ENCODE assay signal across 12 cellular contexts in the genomic region with DNA sequence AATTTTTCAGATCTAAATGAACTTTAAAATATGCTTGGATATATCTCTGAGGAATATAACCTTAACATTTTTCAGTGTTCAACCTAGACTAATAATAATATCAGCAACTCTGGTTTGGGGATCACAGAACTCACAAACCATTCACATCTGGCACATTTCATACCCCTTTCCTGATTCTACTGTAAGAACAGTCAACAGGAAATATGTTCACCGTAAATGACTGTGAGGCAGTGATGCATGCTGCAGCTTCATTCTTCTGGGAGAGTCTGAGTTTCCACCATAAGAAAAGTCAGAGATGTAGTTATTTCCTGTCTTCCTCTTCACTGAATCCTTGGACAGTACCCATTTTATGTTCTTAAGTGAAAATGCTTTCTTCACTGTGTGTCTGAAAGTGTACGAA.
A peak's percentile ranks its signal among the peaks of the same experiment; 100 is the strongest.
DNase-seq lines count a peak whose midpoint lies in the region; ATAC-seq and TF ChIP-seq lines count a peak whose summit lies in the region.
"Had no signal": no experiment of that assay in that cellular context is flagged by ENCODE, and none has a peak within 500 bp of the region (broad histone marks: within the 10 kb centered on the region; RNA-seq: fewer than 3 reads in every experiment).

No MANE protein-coding gene starts in this region.

- no peak for TF ChIP-seq CTCF in endothelial cell (IDR thresholded peaks at IDR 0.05; ENCODE audit: unreplicated experiment)

- CTCF ChIA-PET in activated CD4-positive, alpha-beta T cell treated with anti-CD3 and anti-CD28 coated beads for 36 hours (lab: Charles Lee) = interaction anchor here (1.1 kb wide), 1 partner anchor 82 kb away, joined by 3 read pairs; no protein-coding TSS in a partner anchor

- H3K79me2 ChIP-seq in Karpas-422 (ENCODE audit: low read length) = no peaks in the 10 kb centered on the region
- H3K79me2 ChIP-seq in GM23248 (ENCODE audit: insufficient read depth) = no peaks in the 10 kb centered on the region

- no peaks in the 10 kb centered on the region for H3K27me3 ChIP-seq in Karpas-422 (ENCODE audit: low read length)
- no peaks in the 10 kb centered on the region for H3K27me3 ChIP-seq in GM23248 (replicated peaks; ENCODE audit: insufficient read depth)
- H3K27me3 ChIP-seq: thyroid gland had no signal

- H3K4me2 ChIP-seq in Karpas-422 (ENCODE audit: low read depth, low read length, poor library complexity, severe bottlenecking) = no peak overlapping the region
- no peak overlapping the region for H3K4me2 ChIP-seq in GM23248 (ENCODE audit: unreplicated experiment)

- no peaks in the 10 kb centered on the region for H4K20me1 ChIP-seq in Karpas-422 (ENCODE audit: insufficient read depth, low read depth, low read length)
- H4K20me1 ChIP-seq in GM23248 (ENCODE audit: insufficient read depth) = no peaks in the 10 kb centered on the region

- no peaks in the 10 kb centered on the region for H3K9me3 ChIP-seq in Karpas-422 (ENCODE audit: low read length)
- no peaks in the 10 kb centered on the region for H3K9me3 ChIP-seq in GM23248 (ENCODE audit: low read depth)
- H3K9me3 ChIP-seq: thyroid gland had no signal

- H3K4me3 ChIP-seq in Karpas-422 (ENCODE audit: low read length) (no peak overlapping the region), GM23248 (no peak overlapping the region)
- H3K4me3 ChIP-seq: thyroid gland had no signal

- H3K36me3 ChIP-seq in Karpas-422 (ENCODE audit: insufficient read depth, low read length) = no peaks in the 10 kb centered on the region
- H3K36me3 ChIP-seq in GM23248 (ENCODE audit: low read depth) = no peaks in the 10 kb centered on the region
- H3K36me3 ChIP-seq: thyroid gland had no signal

- no peak for DNase-seq in activated CD4-positive, alpha-beta T cell treated with anti-CD3 and anti-CD28 coated beads for 36 hours
- no peak for DNase-seq in activated CD4-positive, alpha-beta T cell treated with anti-CD3 and anti-CD28 coated beads for 48 hours
- no peak for DNase-seq in Karpas-422
- no peak for DNase-seq in endothelial cell (ENCODE audit: low spot score)
- DNase-seq in naive thymus-derived CD8-positive, alpha-beta T cell = peak in 2 of 10 donors; percentile 9 to 17
- DNase-seq in amygdala (lab: John Stamatoyannopoulos, UW) = no peak
- DNase-seq in GM23248 = no peak
- DNase-seq: amniotic stem cell, NCI-H1105, NCI-H2171 treated with DMSO at 0.1 percent for 48 hours, thyroid gland had no signal

- ATAC-seq in activated CD4-positive, alpha-beta T cell treated with anti-CD3 and anti-CD28 coated beads for 36 hours = peak; percentile 79
- ATAC-seq in naive thymus-derived CD8-positive, alpha-beta T cell = peak in 1 of 2 donors; percentile 65
- ATAC-seq in HG03521 (IDR thresholded peaks at IDR 0.05; ENCODE audit: unreplicated experiment) = no peak

- H3K36me3 Mint-ChIP-seq in activated CD4-positive, alpha-beta T cell treated with anti-CD3 and anti-CD28 coated beads for 36 hours (ENCODE audit: low read depth) = no peaks in the 10 kb centered on the region
- H3K36me3 Mint-ChIP-seq in endothelial cell (ENCODE audit: low read depth, unreplicated experiment) = no peaks in the 10 kb centered on the region
- H3K36me3 Mint-ChIP-seq in naive thymus-derived CD8-positive, alpha-beta T cell = no peaks in the 10 kb centered on the region

- H3K4me1 Mint-ChIP-seq in activated CD4-positive, alpha-beta T cell treated with anti-CD3 and anti-CD28 coated beads for 36 hours = peaks cover 14% of the 10 kb centered on the region
- H3K4me1 Mint-ChIP-seq in endothelial cell (ENCODE audit: unreplicated experiment) = peaks cover 31% of the 10 kb centered on the region
- H3K4me1 Mint-ChIP-seq in naive thymus-derived CD8-positive, alpha-beta T cell = peaks cover 12 to 24% (median 15%) of the 10 kb centered on the region in 4 donors

- H3K27ac Mint-ChIP-seq in activated CD4-positive, alpha-beta T cell treated with anti-CD3 and anti-CD28 coated beads for 36 hours = no peak overlapping the region
- H3K27ac Mint-ChIP-seq in endothelial cell (ENCODE audit: unreplicated experiment) = peak overlapping the region; percentile 74
- peak overlapping the region in 6 of 10 donors; percentile 4 to 77 (median 46) for H3K27ac Mint-ChIP-seq in naive thymus-derived CD8-positive, alpha-beta T cell

- H3K4me3 Mint-ChIP-seq in activated CD4-positive, alpha-beta T cell treated with anti-CD3 and anti-CD28 coated beads for 36 hours = no peak overlapping the region
- no peak overlapping the region for H3K4me3 Mint-ChIP-seq in endothelial cell (ENCODE audit: unreplicated experiment)
- H3K4me3 Mint-ChIP-seq in naive thymus-derived CD8-positive, alpha-beta T cell = peak overlapping the region in 2 of 10 donors; percentile 21 to 35

- no peaks in the 10 kb centered on the region for H3K9me3 Mint-ChIP-seq in activated CD4-positive, alpha-beta T cell treated with anti-CD3 and anti-CD28 coated beads for 36 hours (ENCODE audit: low read depth)
- no peaks in the 10 kb centered on the region for H3K9me3 Mint-ChIP-seq in endothelial cell (ENCODE audit: unreplicated experiment)
- no peaks in the 10 kb centered on the region for H3K9me3 Mint-ChIP-seq in naive thymus-derived CD8-positive, alpha-beta T cell

- H3F3A ChIP-seq in GM23248 (ENCODE audit: insufficient read depth) = no peaks in the 10 kb centered on the region

- WGBS in GM23248 (ENCODE audit: low coverage in 1 of 2, low lambda C conversion rate in 2 of 2, missing lambda C conversion rate in 2 of 2), 2 experiments = 74 to 83% methylated on average over 2 of the region's 2 CpGs

- POLR2A ChIA-PET in activated CD4-positive, alpha-beta T cell treated with anti-CD3 and anti-CD28 coated beads for 36 hours (lab: Charles Lee) = no interaction called here
- POLR2A ChIA-PET in naive thymus-derived CD8-positive, alpha-beta T cell (lab: Charles Lee) = interaction anchor here (1.0 kb wide), 1 partner anchor 10 kb away, joined by 3 read pairs; no protein-coding TSS in a partner anchor

- no peaks in the 10 kb centered on the region for H3K9me2 ChIP-seq in Karpas-422 (replicated peaks; ENCODE audit: insufficient read depth, low read length)
- H3K9me2 ChIP-seq in GM23248 (ENCODE audit: insufficient read depth) = no peaks in the 10 kb centered on the region

- H2AFZ ChIP-seq in Karpas-422 (ENCODE audit: low read length) = peak overlapping the region; percentile 4; the same call in 1 of the 2 replicates
- H2AFZ ChIP-seq in GM23248 = no peak overlapping the region

- H3K27ac ChIP-seq in Karpas-422 (ENCODE audit: low read length) = no peak overlapping the region
- no peak overlapping the region for H3K27ac ChIP-seq in GM23248
- H3K27ac ChIP-seq: thyroid gland had no signal

- H3K9ac ChIP-seq in Karpas-422 (ENCODE audit: low read length) (no peak overlapping the region), GM23248 (no peak overlapping the region)

- no peaks in the 10 kb centered on the region for H3K27me3 Mint-ChIP-seq in activated CD4-positive, alpha-beta T cell treated with anti-CD3 and anti-CD28 coated beads for 36 hours
- H3K27me3 Mint-ChIP-seq in endothelial cell (ENCODE audit: unreplicated experiment) = no peaks in the 10 kb centered on the region
- no peaks in the 10 kb centered on the region for H3K27me3 Mint-ChIP-seq in naive thymus-derived CD8-positive, alpha-beta T cell

- in situ Hi-C loops in GM23248 (cut with MboI) = no loop called here

- no peaks in the 10 kb centered on the region for H3K4me1 ChIP-seq in Karpas-422 (ENCODE audit: low read length)
- H3K4me1 ChIP-seq in GM23248 (ENCODE audit: insufficient read depth) = no peaks in the 10 kb centered on the region
- H3K4me1 ChIP-seq: thyroid gland had no signal

- intact Hi-C loops in activated CD4-positive, alpha-beta T cell treated with anti-CD3 and anti-CD28 coated beads for 36 hours (cut with DNase I, micrococcal nuclease) = no loop called here
